ENCODE assay signal across 8 cellular contexts in genomic region chr1:26828352-26829093, GRCh38. TPM values are rescaled to one million over a fixed set of nuclear protein-coding genes. Genes with fewer than 3 reads are reported as not detected.
DNase-seq lines count a peak whose midpoint lies in the region; ATAC-seq and TF ChIP-seq lines count a peak whose summit lies in the region.

No MANE protein-coding gene starts in this region.

- H3K79me2 ChIP-seq in PC-3 (ENCODE audit: low read length) (peaks cover 55% of the 10 kb centered on the region), neural cell (replicated peaks; ENCODE audit: insufficient read depth, low read length) (peaks cover 32% of the 10 kb centered on the region)

- no peak for ATAC-seq in PC-3

- H3K9me2 ChIP-seq in PC-3 (replicated peaks; ENCODE audit: low read length) (no peaks in the 10 kb centered on the region), neural cell (ENCODE audit: insufficient read depth, low read length) (no peaks in the 10 kb centered on the region)

- no peak overlapping the region for H3K9ac ChIP-seq in PC-3 (ENCODE audit: low read length)
- H3K9ac ChIP-seq in neural cell (ENCODE audit: low read length): no peak overlapping the region

- POLR2A ChIA-PET in PC-3 (lab: Charles Lee; ENCODE audit: unreplicated experiment): no interaction called here

- no peak for TF ChIP-seq RAD21 in neural cell (conservative IDR thresholded peaks at IDR 0.05)

- H3K4me2 ChIP-seq in PC-3 (ENCODE audit: low read length) (peak overlapping the region; percentile 61), neural cell (ENCODE audit: low read length) (no peak overlapping the region)

- CTCF ChIA-PET in PC-3 (lab: Charles Lee): interaction anchor here (0.7 kb wide), 1 partner anchor 218 kb away, joined by 3 read pairs; no protein-coding TSS in a partner anchor

- H3K4me1 ChIP-seq in PC-3 (ENCODE audit: insufficient read depth, low read length): peaks cover 46% of the 10 kb centered on the region
- peaks cover 60% of the 10 kb centered on the region for H3K4me1 ChIP-seq in effector memory CD4-positive, alpha-beta T cell (ENCODE audit: control insufficient read depth, insufficient read depth, low read length, poor library complexity, severe bottlenecking)

- no peak for TF ChIP-seq CTCF in GM06990 (IDR thresholded peaks at IDR 0.05; ENCODE audit: insufficient read depth, low read length, poor library complexity, severe bottlenecking)
- no peak for TF ChIP-seq CTCF in PC-3 (conservative IDR thresholded peaks at IDR 0.05; ENCODE audit: low read depth, low read length)
- TF ChIP-seq CTCF in neural cell (IDR thresholded peaks at IDR 0.05; ENCODE audit: poor library complexity, severe bottlenecking): no peak

- H3K36me3 ChIP-seq in GM06990 (ENCODE audit: control insufficient read depth, insufficient read depth, low read length): peaks cover 8% of the 10 kb centered on the region
- peaks cover 17% of the 10 kb centered on the region for H3K36me3 ChIP-seq in PC-3 (ENCODE audit: low read depth, low read length)
- H3K36me3 ChIP-seq in effector memory CD4-positive, alpha-beta T cell (ENCODE audit: control insufficient read depth, insufficient read depth, low read length): no peaks in the 10 kb centered on the region
- no peaks in the 10 kb centered on the region for H3K36me3 ChIP-seq in neural cell (ENCODE audit: insufficient read depth, low read length)

- BruUV-seq in PC-3 (replicated peaks; lab: Mats Ljungman, UMichigan): no TSS peak

- intact Hi-C loops in PC-3 (cut with micrococcal nuclease): no loop called here

- TF ChIP-seq EP300 in neural cell (conservative IDR thresholded peaks at IDR 0.05; ENCODE audit: poor library complexity, severe bottlenecking): no peak

- H4K20me1 ChIP-seq in PC-3 (ENCODE audit: low read length): no peaks in the 10 kb centered on the region
- H4K20me1 ChIP-seq in neural cell (ENCODE audit: insufficient read depth): no peaks in the 10 kb centered on the region

- H3K9me3 ChIP-seq in PC-3 (ENCODE audit: low read length) (no peaks in the 10 kb centered on the region), neural cell (ENCODE audit: low read length) (no peaks in the 10 kb centered on the region)
- no peaks in the 10 kb centered on the region for H3K9me3 ChIP-seq in effector memory CD4-positive, alpha-beta T cell (ENCODE audit: control insufficient read depth, low read length)

- H3K27me3 ChIP-seq in GM06990 (replicated peaks; ENCODE audit: control insufficient read depth, insufficient read depth, low read length): no peaks in the 10 kb centered on the region
- H3K27me3 ChIP-seq in PC-3 (ENCODE audit: low read length): no peaks in the 10 kb centered on the region
- H3K27me3 ChIP-seq in effector memory CD4-positive, alpha-beta T cell (replicated peaks; ENCODE audit: control insufficient read depth, insufficient read depth, low read length, poor library complexity, severe bottlenecking): no peaks in the 10 kb centered on the region
- no peaks in the 10 kb centered on the region for H3K27me3 ChIP-seq in neural cell (ENCODE audit: insufficient read depth, low read depth, low read length)

- H3K27ac ChIP-seq in PC-3 (ENCODE audit: low read length) (no peak overlapping the region), neural cell (ENCODE audit: low read length) (no peak overlapping the region)
- H3K27ac ChIP-seq in effector memory CD4-positive, alpha-beta T cell (ENCODE audit: insufficient read depth, low read length, poor library complexity, severe bottlenecking): peak overlapping the region; percentile 79

- H2AFZ ChIP-seq in PC-3 (ENCODE audit: low read length) (no peak overlapping the region), neural cell (ENCODE audit: low read depth, low read length) (no peak overlapping the region)

- H3F3A ChIP-seq in PC-3 (ENCODE audit: low read length, unreplicated experiment) (no peaks in the 10 kb centered on the region), neural cell (ENCODE audit: insufficient read depth, low read length, poor library complexity, severe bottlenecking) (no peaks in the 10 kb centered on the region)

- DNase-seq in GM06990 (ENCODE audit: extremely low read depth, insufficient read length) (peak; percentile 26), PC-3 (no peak), DMS114 treated with DMSO at 0.1 percent for 48 hours (lab: John Stamatoyannopoulos, UW; ENCODE audit: unreplicated experiment) (no peak), NCI-H128 (lab: John Stamatoyannopoulos, UW; ENCODE audit: unreplicated experiment) (no peak), HuH-7 (ENCODE audit: low spot score) (no peak), AG08396 (ENCODE audit: low spot score) (no peak)
- peak in 1 of 3 donors; percentile 19 for DNase-seq in effector memory CD4-positive, alpha-beta T cell

- peak overlapping the region; percentile 88 for H3K4me3 ChIP-seq in GM06990 (replicated peaks; ENCODE audit: low read depth, low read length)
- H3K4me3 ChIP-seq in PC-3 (ENCODE audit: low read length): no peak overlapping the region; the same call in 1 of the 2 replicates
- peak overlapping the region; percentile 20 for H3K4me3 ChIP-seq in effector memory CD4-positive, alpha-beta T cell (ENCODE audit: insufficient read depth, low read depth, low read length, poor library complexity, severe bottlenecking)
- peak overlapping the region; percentile 39 for H3K4me3 ChIP-seq in neural cell (ENCODE audit: low read length)

TF ChIP-seq in neural cell, 6 proteins besides CTCF, POLR2A, EP300 and RAD21:
- TF ChIP-seq POLR2AphosphoS5 (IDR thresholded peaks at IDR 0.05) (no peak), EZH2 (IDR thresholded peaks at IDR 0.05; ENCODE audit: borderline replicate concordance, insufficient read depth, low read length, poor library complexity, severe bottlenecking) (no peak), REST (IDR thresholded peaks at IDR 0.05; ENCODE audit: borderline replicate concordance) (no peak), MXI1 (conservative IDR thresholded peaks at IDR 0.05; ENCODE audit: poor library complexity, severe bottlenecking) (no peak), TAF1 (IDR thresholded peaks at IDR 0.05; ENCODE audit: low read depth) (no peak), SMC3 (conservative IDR thresholded peaks at IDR 0.05; ENCODE audit: poor library complexity) (no peak)

RNA-seq across cellular contexts. Expression of gene ZDHHC18, which starts 2.0 kb away (rescaled TPM):
- 18.1 and 26.9 TPM in 2 replicates for total RNA-seq in PC-3 (2014; rRNA removed)
- 23.7 and 27.3 TPM in 2 replicates for polyA plus RNA-seq in neural cell
- 18.2 and 21.2 TPM in 2 replicates for polyA minus RNA-seq in neural cell

RNA-seq across cellular contexts. Expression of gene SFN, which starts 34.4 kb away (rescaled TPM):
- 411 and 577 TPM in 2 replicates for total RNA-seq in PC-3 (2014; rRNA removed)
- 0.25 TPM in 1 of 2 replicates, not detected in the other for polyA plus RNA-seq in neural cell
- 0.73 TPM in 1 of 2 replicates, not detected in the other for polyA minus RNA-seq in neural cell

RNA-seq across cellular contexts. Expression of gene PIGV, which starts 40.8 kb away (rescaled TPM):
- total RNA-seq in PC-3 (2014; rRNA removed): 6.0 and 8.8 TPM in 2 replicates
- 4.7 and 5.9 TPM in 2 replicates for polyA plus RNA-seq in neural cell
- polyA minus RNA-seq in neural cell: 7.1 and 7.2 TPM in 2 replicates
